ENCODE assay signal across 18 cellular contexts in the genomic region with DNA sequence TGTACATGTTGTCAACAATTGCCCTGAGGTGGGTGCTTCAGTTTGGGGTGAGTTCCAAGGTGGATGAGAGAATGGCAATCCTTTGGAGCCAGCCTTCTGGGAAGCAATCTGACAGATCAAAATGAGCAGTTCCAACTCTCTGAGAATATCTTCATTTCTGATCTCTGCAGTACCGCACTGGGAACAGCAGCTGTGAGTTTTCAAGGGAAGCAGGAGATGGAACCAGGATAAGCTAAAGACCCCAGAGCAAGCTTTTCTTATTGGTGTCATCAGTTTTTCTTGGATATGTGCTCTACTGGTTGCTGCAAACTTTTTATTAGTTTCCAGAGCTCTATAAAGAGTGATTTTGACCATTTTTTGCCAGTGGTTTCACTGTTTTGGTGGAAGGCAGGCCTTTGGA.
A peak's percentile ranks its signal among the peaks of the same experiment; 100 is the strongest.
DNase-seq lines count a peak whose midpoint lies in the region; ATAC-seq and TF ChIP-seq lines count a peak whose summit lies in the region.
"Had no signal": no experiment of that assay in that cellular context is flagged by ENCODE, and none has a peak within 500 bp of the region (broad histone marks: within the 10 kb centered on the region; RNA-seq: fewer than 3 reads in every experiment).

No MANE protein-coding gene starts in this region.

- H3K27me3 ChIP-seq in SK-N-SH (ENCODE audit: insufficient read depth) = peaks cover 10% of the 10 kb centered on the region

- no peaks in the 10 kb centered on the region for H3K4me1 Mint-ChIP-seq in memory B cell
- H3K4me1 Mint-ChIP-seq: B cell had no signal

- H3K9me3 ChIP-seq in SK-N-SH (no peaks in the 10 kb centered on the region), HEK293 (ENCODE audit: control insufficient read depth, insufficient read depth, low read depth, low read length) (no peaks in the 10 kb centered on the region)
- H3K9me3 ChIP-seq: A549; BLaER1 treated with 17β-estradiol and CSF1 and Interleukin-3, amounts not matched to agents 10 nM and 100 nM; Caco-2 had no signal

- peaks cover 11% of the 10 kb centered on the region for H3K27me3 Mint-ChIP-seq in memory B cell

- no peak overlapping the region for H3K4me2 ChIP-seq in SK-N-SH
- H3K4me2 ChIP-seq: A549; BLaER1 treated with 17β-estradiol and CSF1 and Interleukin-3, amounts not matched to agents 10 nM and 100 nM had no signal

- H3K27ac ChIP-seq in SK-N-SH (ENCODE audit: low read depth in 2 of 2, low read length in 1 of 2) (no peak overlapping the region), HEK293 (ENCODE audit: extremely low read depth, low read depth, low read length) (no peak overlapping the region)
- H3K27ac ChIP-seq: 22Rv1; A549; BLaER1 treated with 17β-estradiol and CSF1 and Interleukin-3, amounts not matched to agents 10 nM and 100 nM; C4-2B had no signal

- H3K36me3 Mint-ChIP-seq in memory B cell = no peaks in the 10 kb centered on the region
- H3K36me3 Mint-ChIP-seq: CD8-positive, alpha-beta T cell had no signal

- H2AFZ ChIP-seq in SK-N-SH (ENCODE audit: low read depth) = no peak overlapping the region

- POLR2A ChIA-PET in SK-N-SH (lab: Yijun Ruan, JAX) (no interaction called here), HEK293 (lab: Yijun Ruan, JAX) (no interaction called here)

- DNase-seq in SK-N-SH (no peak), memory B cell (ENCODE audit: low spot score in 2 of 2) (no peak)
- no peak for DNase-seq in NK-92 treated with Interleukin-12 subunit alpha and Interleukin-12 subunit beta, amount 100 ng/mL, for 24 hours (lab: John Stamatoyannopoulos, UW)
- DNase-seq: AML-193; Caco-2; Calu3; CD4-positive, alpha-beta T cell; CD8-positive, alpha-beta T cell; DMS79 treated with DMSO at 0.1 percent for 48 hours; GF-D8 had no signal

- H3K79me2 ChIP-seq in SK-N-SH (ENCODE audit: insufficient read depth) = no peaks in the 10 kb centered on the region

- H3F3A ChIP-seq in SK-N-SH (replicated peaks; ENCODE audit: insufficient read depth) = no peaks in the 10 kb centered on the region

- ATAC-seq in SK-N-SH treated with all-trans-retinoic acid at 6 μM for 48 hours (no peak), memory B cell (ENCODE audit: low read depth) (no peak), HG02840 (IDR thresholded peaks at IDR 0.05; ENCODE audit: low FRiP score, unreplicated experiment) (no peak)
- ATAC-seq: A549; CD8-positive, alpha-beta T cell had no signal

- no peak overlapping the region for H3K9ac ChIP-seq in SK-N-SH
- H3K9ac ChIP-seq: BLaER1 treated with 17β-estradiol and CSF1 and Interleukin-3, amounts not matched to agents 10 nM and 100 nM had no signal

- CTCF ChIA-PET in SK-N-SH (lab: Yijun Ruan, JAX) (interaction anchor here (2.5 to 4.9 kb wide), 2 partner anchors 14 to 41 kb away, joined by 16 to 33 read pairs; no protein-coding TSS in a partner anchor), HEK293 (lab: Yijun Ruan, JAX) (interaction anchor here (0.6 to 1.4 kb wide), 2 partner anchors 14 to 222 kb away, joined by 3 read pairs; no protein-coding TSS in a partner anchor)

- 29% methylated on average over 1 of the region's 1 CpG for WGBS in SK-N-SH (ENCODE audit: low lambda C conversion rate)

- H3K27ac Mint-ChIP-seq in memory B cell = peak overlapping the region; percentile 57
- H3K27ac Mint-ChIP-seq: B cell; CD4-positive, alpha-beta T cell; CD8-positive, alpha-beta T cell had no signal

- TF ChIP-seq EP300 in SK-N-SH (IDR thresholded peaks at IDR 0.05; ENCODE audit: borderline replicate concordance in 1 of 2, low read depth in 1 of 2, low read length in 1 of 2) = peak in 1 of 2 experiments; percentile 29; a peak in 1 of 4 replicates

- no peak for TF ChIP-seq RAD21 in SK-N-SH (IDR thresholded peaks at IDR 0.05; ENCODE audit: low read length)

- H3K36me3 ChIP-seq in SK-N-SH (replicated peaks in 1 of 2; ENCODE audit: control insufficient read depth in 1 of 2, insufficient read depth in 2 of 2, low read length in 1 of 2) (no peaks in the 10 kb centered on the region), HEK293 (ENCODE audit: control insufficient read depth in 2 of 2, insufficient read depth in 1 of 2, low read length in 2 of 2) (no peaks in the 10 kb centered on the region)
- H3K36me3 ChIP-seq: BLaER1 treated with 17β-estradiol and CSF1 and Interleukin-3, amounts not matched to agents 10 nM and 100 nM had no signal

- H3K9me2 ChIP-seq in SK-N-SH = no peaks in the 10 kb centered on the region

- no peak overlapping the region for H3K4me3 Mint-ChIP-seq in memory B cell
- H3K4me3 Mint-ChIP-seq: B cell; CD4-positive, alpha-beta T cell; CD8-positive, alpha-beta T cell had no signal

- no peak overlapping the region for H3K4me3 ChIP-seq in SK-N-SH (ENCODE audit: low read depth in 2 of 2, low read length in 1 of 2)
- no peak overlapping the region for H3K4me3 ChIP-seq in HEK293 (ENCODE audit: low read depth, low read length)
- H3K4me3 ChIP-seq: A549; BLaER1 treated with 17β-estradiol and CSF1 and Interleukin-3, amounts not matched to agents 10 nM and 100 nM had no signal

- no peak for TF ChIP-seq CTCF in SK-N-SH (IDR thresholded peaks at IDR 0.05)
- no peak for TF ChIP-seq CTCF in HEK293 (tag by site-specific recombination; IDR thresholded peaks at IDR 0.05)

- H3K4me1 ChIP-seq in SK-N-SH (ENCODE audit: control insufficient read depth in 1 of 2, insufficient read depth in 2 of 2, low read depth in 1 of 2, low read length in 1 of 2) (peaks cover 0 to 3% of the 10 kb centered on the region in 2 experiments; a peak in 1 of 4 replicates), HEK293 (ENCODE audit: control insufficient read depth, insufficient read depth, low read length) (no peaks in the 10 kb centered on the region)
- H3K4me1 ChIP-seq: A549, Caco-2 had no signal

- H4K20me1 ChIP-seq in SK-N-SH (ENCODE audit: insufficient read depth) = no peaks in the 10 kb centered on the region
- H4K20me1 ChIP-seq: BLaER1 treated with 17β-estradiol and CSF1 and Interleukin-3, amounts not matched to agents 10 nM and 100 nM had no signal

- H3K9me3 Mint-ChIP-seq in memory B cell = no peaks in the 10 kb centered on the region
- H3K9me3 Mint-ChIP-seq: CD4-positive, alpha-beta T cell; CD8-positive, alpha-beta T cell had no signal

TF ChIP-seq in SK-N-SH, 30 proteins besides CTCF, POLR2A, EP300 and RAD21:
- TF ChIP-seq MXI1 (IDR thresholded peaks at IDR 0.05; ENCODE audit: low read depth, low read length) (peak; percentile 32; the same call in 1 of the 2 replicates), GABPA (IDR thresholded peaks at IDR 0.05; ENCODE audit: low read depth) (no peak), GATA2 (CRISPR knock-in tag; IDR thresholded peaks at IDR 0.05) (peak; percentile 59)

TF ChIP-seq in SK-N-SH treated with all-trans-retinoic acid at 6 μM for 48 hours, 23 proteins besides CTCF, POLR2A, EP300 and RAD21 (continues in another document):
- TF ChIP-seq TCF4 (CRISPR knock-in tag; IDR thresholded peaks at IDR 0.05; ENCODE audit: borderline replicate concordance) = no peak
- TF ChIP-seq, protein P1, sequence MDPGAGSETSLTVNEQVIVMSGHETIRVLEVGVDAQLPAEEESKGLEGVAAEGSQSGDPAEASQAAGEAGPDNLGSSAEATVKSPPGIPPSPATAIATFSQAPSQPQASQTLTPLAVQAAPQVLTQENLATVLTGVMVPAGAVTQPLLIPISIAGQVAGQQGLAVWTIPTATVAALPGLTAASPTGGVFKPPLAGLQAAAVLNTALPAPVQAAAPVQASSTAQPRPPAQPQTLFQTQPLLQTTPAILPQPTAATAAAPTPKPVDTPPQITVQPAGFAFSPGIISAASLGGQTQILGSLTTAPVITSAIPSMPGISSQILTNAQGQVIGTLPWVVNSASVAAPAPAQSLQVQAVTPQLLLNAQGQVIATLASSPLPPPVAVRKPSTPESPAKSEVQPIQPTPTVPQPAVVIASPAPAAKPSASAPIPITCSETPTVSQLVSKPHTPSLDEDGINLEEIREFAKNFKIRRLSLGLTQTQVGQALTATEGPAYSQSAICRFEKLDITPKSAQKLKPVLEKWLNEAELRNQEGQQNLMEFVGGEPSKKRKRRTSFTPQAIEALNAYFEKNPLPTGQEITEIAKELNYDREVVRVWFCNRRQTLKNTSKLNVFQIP (CRISPR knock-in tag; IDR thresholded peaks at IDR 0.05; ENCODE audit: borderline replicate concordance, low read depth) = no peak
- no peak for TF ChIP-seq ZNF70 (CRISPR knock-in tag; IDR thresholded peaks at IDR 0.05)

TF ChIP-seq in HEK293, 187 proteins besides CTCF, POLR2A, EP300 and RAD21:
- TF ChIP-seq HOXA7 (CRISPR knock-in tag; IDR thresholded peaks at IDR 0.05; ENCODE audit: borderline replicate concordance) = no peak
- peak; percentile 92 for TF ChIP-seq ZNF677 (tag by site-specific recombination; IDR thresholded peaks at IDR 0.05)
- no peak for TF ChIP-seq ZNF274 (IDR thresholded peaks at IDR 0.05; ENCODE audit: low read length)
- no peak for TF ChIP-seq ZNF274 (tag by site-specific recombination; IDR thresholded peaks at IDR 0.05; ENCODE audit: borderline replicate concordance)
TF ChIP-seq in HEK293: peak in this region for 1.
